8 cellular contexts compared by ENCODE assay signal in genomic region chr15:53072077-53072476, GRCh38.
DNase-seq lines count a peak whose midpoint lies in the region; FAIRE-seq and TF ChIP-seq lines count a peak whose summit lies in the region.

No MANE protein-coding gene starts in this region.

- TF ChIP-seq CTCF in retinal pigment epithelial cell (conservative IDR thresholded peaks at IDR 0.05; ENCODE audit: low read depth, low read length): no peak

- no peaks in the 10 kb centered on the region for H3K27me3 ChIP-seq in H7 (ENCODE audit: control insufficient read depth, insufficient read depth, low read length)

- H3K36me3 ChIP-seq in H7 (replicated peaks; ENCODE audit: control insufficient read depth, insufficient read depth, low read length): no peaks in the 10 kb centered on the region

- H3K4me3 ChIP-seq in H7 (ENCODE audit: insufficient read depth, low read depth, low read length): no peak overlapping the region
- no peak overlapping the region for H3K4me3 ChIP-seq in retinal pigment epithelial cell (ENCODE audit: low read length)

- intact Hi-C loops in posterior vena cava (cut with DNase I): no loop called here

- DNase-seq in 8988T (peak; percentile 8), H7 (peak; percentile 36), RCC 7860 (ENCODE audit: low spot score) (peak; percentile 75), epidermal melanocyte (ENCODE audit: insufficient read length, low spot score) (peak; percentile 63), retinal pigment epithelial cell (ENCODE audit: low read depth) (peak; percentile 3), posterior vena cava (ENCODE audit: low spot score) (no peak), NCI-H128 (lab: John Stamatoyannopoulos, UW; ENCODE audit: unreplicated experiment) (no peak)
- no peak for DNase-seq in stimulated activated naive CD4-positive, alpha-beta T cell (lab: John Stamatoyannopoulos, UW)

- no peak for FAIRE-seq in RCC 7860 (lab: Jason Lieb, UNC)

Comparison
In these comparisons a context has a peak if more than half of its experiments do, and no peak if none do; other contexts are left out.
1. DNase-seq: peak in 8988T (single experiment), H7 (single experiment), RCC 7860 (single experiment), epidermal melanocyte (single experiment) and retinal pigment epithelial cell (single experiment); none in stimulated activated naive CD4-positive, alpha-beta T cell (0 of 6), posterior vena cava (single experiment) and NCI-H128 (single experiment).